9 cellular contexts compared by ENCODE assay signal in genomic region chr12:400828-401227, GRCh38. TPM values are rescaled to one million over a fixed set of nuclear protein-coding genes. Genes with fewer than 3 reads are reported as not detected.
DNase-seq lines count a peak whose midpoint lies in the region; ATAC-seq and TF ChIP-seq lines count a peak whose summit lies in the region.
"Had no signal": no experiment of that assay in that cellular context is flagged by ENCODE, and none has a peak within 500 bp of the region (broad histone marks: within the 10 kb centered on the region; RNA-seq: fewer than 3 reads in every experiment).

No MANE protein-coding gene starts in this region.

- DNase-seq in natural killer cell (no peak), colonic mucosa (no peak), HuH-7 (ENCODE audit: low spot score) (no peak), NCI-H1105 treated with DMSO at 0.1 percent for 48 hours (lab: John Stamatoyannopoulos, UW) (no peak)
- no peak for DNase-seq in natural killer cell treated with Interleukin-12 subunit alpha and Interleukin-12 subunit beta and Interleukin-15 and Interleukin-18, amount 100 ng/mL, for 72 hours (ENCODE audit: low spot score)
- DNase-seq in effector CD4-positive, alpha-beta T cell, result no peak
- DNase-seq in stimulated activated naive CD8-positive, alpha-beta T cell treated with anti-CD3 and anti-CD28 coated beads, Interleukin-15, Interleukin-2, amounts not matched to agents 100 U/mL and 50 U/mL, for 24 hours, result no peak

- no peaks in the 10 kb centered on the region for H3K4me1 Mint-ChIP-seq in natural killer cell
- no peaks in the 10 kb centered on the region for H3K4me1 Mint-ChIP-seq in natural killer cell treated with Interleukin-12 subunit alpha and Interleukin-12 subunit beta and Interleukin-15 and Interleukin-18, amount 100 ng/mL, for 72 hours (ENCODE audit: low read depth in 2 of 2)
- H3K4me1 Mint-ChIP-seq: nephron had no signal

- no peak for ATAC-seq in natural killer cell
- no peak for ATAC-seq in natural killer cell treated with Interleukin-12 subunit alpha and Interleukin-12 subunit beta and Interleukin-15 and Interleukin-18, amount 100 ng/mL, for 72 hours
- ATAC-seq in stimulated activated naive CD8-positive, alpha-beta T cell treated with anti-CD3 and anti-CD28 coated beads, Interleukin-15, Interleukin-2, amounts not matched to agents 100 U/mL and 50 U/mL, for 24 hours, result no peak

- H3K27me3 ChIP-seq in colonic mucosa (no peaks in the 10 kb centered on the region), mucosa of rectum (ENCODE audit: control insufficient read depth in 2 of 2, insufficient read depth in 2 of 2, low read length in 2 of 2) (no peaks in the 10 kb centered on the region)

- no peaks in the 10 kb centered on the region for H3K27me3 Mint-ChIP-seq in natural killer cell (ENCODE audit: low read depth in 2 of 2)
- H3K27me3 Mint-ChIP-seq in natural killer cell treated with Interleukin-12 subunit alpha and Interleukin-12 subunit beta and Interleukin-15 and Interleukin-18, amount 100 ng/mL, for 72 hours, result no peaks in the 10 kb centered on the region

- H3K9me3 ChIP-seq in colonic mucosa (no peaks in the 10 kb centered on the region), mucosa of rectum (ENCODE audit: control insufficient read depth in 2 of 2, low read length in 2 of 2) (no peaks in the 10 kb centered on the region)

- no peaks in the 10 kb centered on the region for H3K36me3 Mint-ChIP-seq in natural killer cell
- no peaks in the 10 kb centered on the region for H3K36me3 Mint-ChIP-seq in natural killer cell treated with Interleukin-12 subunit alpha and Interleukin-12 subunit beta and Interleukin-15 and Interleukin-18, amount 100 ng/mL, for 72 hours

- H3K4me3 Mint-ChIP-seq in natural killer cell, result peak overlapping the region; percentile 1
- H3K4me3 Mint-ChIP-seq in natural killer cell treated with Interleukin-12 subunit alpha and Interleukin-12 subunit beta and Interleukin-15 and Interleukin-18, amount 100 ng/mL, for 72 hours, result no peak overlapping the region
- H3K4me3 Mint-ChIP-seq: nephron had no signal

- H3K4me3 ChIP-seq in colonic mucosa (peak overlapping the region; percentile 92), mucosa of rectum (ENCODE audit: low read length in 2 of 2) (peak overlapping the region; percentile 89 to 98)

- intact Hi-C loops in natural killer cell (cut with micrococcal nuclease) (loop anchor here (1.0 kb wide), 1 partner anchor 12 kb away; the partner anchor contains the start of gene KDM5A), colonic mucosa (cut with DNase I) (no loop called here)

- no peak overlapping the region for H3K27ac ChIP-seq in colonic mucosa
- no peak overlapping the region for H3K27ac ChIP-seq in mucosa of rectum (ENCODE audit: low read depth in 2 of 2, low read length in 2 of 2)

- H3K4me1 ChIP-seq in colonic mucosa (no peaks in the 10 kb centered on the region), mucosa of rectum (ENCODE audit: control insufficient read depth in 2 of 2, insufficient read depth in 2 of 2, low read length in 2 of 2) (peaks cover 9 to 13% of the 10 kb centered on the region in 2 donors)

- H3K9ac ChIP-seq in colonic mucosa (ENCODE audit: low read depth in 2 of 2, low read length in 2 of 2) (peak overlapping the region in 1 of 2 donors; percentile 72), mucosa of rectum (ENCODE audit: low read depth in 1 of 2, low read length in 2 of 2) (peak overlapping the region; percentile 48 to 78)

- H3K9me3 Mint-ChIP-seq in natural killer cell, result no peaks in the 10 kb centered on the region
- no peaks in the 10 kb centered on the region for H3K9me3 Mint-ChIP-seq in natural killer cell treated with Interleukin-12 subunit alpha and Interleukin-12 subunit beta and Interleukin-15 and Interleukin-18, amount 100 ng/mL, for 72 hours
- H3K9me3 Mint-ChIP-seq: nephron had no signal

- H3K36me3 ChIP-seq in colonic mucosa (no peaks in the 10 kb centered on the region), mucosa of rectum (ENCODE audit: control insufficient read depth in 2 of 2, insufficient read depth in 2 of 2, low read length in 2 of 2) (no peaks in the 10 kb centered on the region)

- H3K27ac Mint-ChIP-seq in natural killer cell, result no peak overlapping the region
- no peak overlapping the region for H3K27ac Mint-ChIP-seq in natural killer cell treated with Interleukin-12 subunit alpha and Interleukin-12 subunit beta and Interleukin-15 and Interleukin-18, amount 100 ng/mL, for 72 hours
- H3K27ac Mint-ChIP-seq: nephron had no signal

- no peak for TF ChIP-seq CTCF in natural killer cell (IDR thresholded peaks at IDR 0.05)
- no peak for TF ChIP-seq CTCF in colonic mucosa (IDR thresholded peaks at IDR 0.05)

RNA-seq across cellular contexts. Expression of gene CCDC77, which starts 0.6 kb away (rescaled TPM):
- total RNA-seq in natural killer cell (10 to 100 TPM; 10.9 to 18.5 (median 15.1) TPM), colonic mucosa (10 to 100 TPM in 1 of 2 donors, 1 to 10 TPM in 1; 5.1 to 12.5 TPM)
- 10 to 100 TPM; 13.4 to 23.4 TPM for total RNA-seq in natural killer cell treated with Interleukin-12 subunit alpha and Interleukin-12 subunit beta and Interleukin-15 and Interleukin-18, amount 100 ng/mL, for 72 hours

RNA-seq across cellular contexts. Expression of gene KDM5A, which starts 11.7 kb away (rescaled TPM):
- total RNA-seq in natural killer cell, result 100 to 1,000 TPM; 175 to 194 (median 184) TPM
- total RNA-seq in natural killer cell treated with Interleukin-12 subunit alpha and Interleukin-12 subunit beta and Interleukin-15 and Interleukin-18, amount 100 ng/mL, for 72 hours, result 100 to 1,000 TPM; 109 to 124 TPM
- 10 to 100 TPM; 60.3 to 64.3 TPM for total RNA-seq in colonic mucosa

RNA-seq across cellular contexts. Expression of gene B4GALNT3, which starts 58.9 kb away (rescaled TPM):
- total RNA-seq in natural killer cell (1 to 10 TPM in 1 of 3 donors, under 1 TPM in 1, not detected in 1; 0.93 to 4.2 TPM), colonic mucosa (10 to 100 TPM; 73.7 to 84.0 TPM)
- total RNA-seq in natural killer cell treated with Interleukin-12 subunit alpha and Interleukin-12 subunit beta and Interleukin-15 and Interleukin-18, amount 100 ng/mL, for 72 hours, result 10 to 100 TPM; 14.1 to 20.6 TPM
